In genomic region chr5:53590759-53591158, GRCh38 we compare ENCODE assay signal across 17 cellular contexts. TPM values are rescaled to one million over a fixed set of nuclear protein-coding genes. Genes with fewer than 3 reads are reported as not detected.
DNase-seq lines count a peak whose midpoint lies in the region; ATAC-seq lines count a peak whose summit lies in the region.
"Had no signal": no experiment of that assay in that cellular context is flagged by ENCODE, and none has a peak within 500 bp of the region (broad histone marks: within the 10 kb centered on the region; RNA-seq: fewer than 3 reads in every experiment).

No MANE protein-coding gene starts in this region.

- intact Hi-C loops in activated naive CD4-positive, alpha-beta T cell treated with anti-CD3 and anti-CD28 coated beads for 36 hours (cut with micrococcal nuclease): no loop called here

- POLR2A ChIA-PET in activated CD4-positive, alpha-beta T cell treated with anti-CD3 and anti-CD28 coated beads, Interleukin-2, amount 10 ng/mL, durations not matched to agents 7 days and 5 days (lab: Charles Lee): interaction anchor here (0.6 kb wide), 1 partner anchor 1434 kb away, joined by 4 read pairs; no protein-coding TSS in a partner anchor

- no peaks in the 10 kb centered on the region for H3K27me3 Mint-ChIP-seq in activated naive CD4-positive, alpha-beta T cell treated with anti-CD3 and anti-CD28 coated beads for 36 hours (ENCODE audit: low read depth)
- H3K27me3 Mint-ChIP-seq in activated CD4-positive, alpha-beta T cell treated with anti-CD3 and anti-CD28 coated beads, Interleukin-2, amount 10 ng/mL, durations not matched to agents 7 days and 5 days: no peaks in the 10 kb centered on the region
- H3K27me3 Mint-ChIP-seq: B cell; CD4-positive, alpha-beta memory T cell had no signal

- no peaks in the 10 kb centered on the region for H3K9me3 Mint-ChIP-seq in activated naive CD4-positive, alpha-beta T cell treated with anti-CD3 and anti-CD28 coated beads for 36 hours
- H3K9me3 Mint-ChIP-seq in activated CD4-positive, alpha-beta T cell treated with anti-CD3 and anti-CD28 coated beads, Interleukin-2, amount 10 ng/mL, durations not matched to agents 7 days and 5 days: no peaks in the 10 kb centered on the region
- H3K9me3 Mint-ChIP-seq: CD4-positive, alpha-beta memory T cell had no signal

- ATAC-seq in GM18867 (IDR thresholded peaks at IDR 0.05; ENCODE audit: unreplicated experiment) (peak; percentile 69), GM19351 (IDR thresholded peaks at IDR 0.05; ENCODE audit: unreplicated experiment) (peak; percentile 64), HG03442 (IDR thresholded peaks at IDR 0.05; ENCODE audit: unreplicated experiment) (peak; percentile 50), GM21515 (IDR thresholded peaks at IDR 0.05; ENCODE audit: unreplicated experiment) (no peak)
- ATAC-seq: HCT116 had no signal

- H3K4me3 Mint-ChIP-seq in activated naive CD4-positive, alpha-beta T cell treated with anti-CD3 and anti-CD28 coated beads for 36 hours: no peak overlapping the region
- H3K4me3 Mint-ChIP-seq in activated CD4-positive, alpha-beta T cell treated with anti-CD3 and anti-CD28 coated beads, Interleukin-2, amount 10 ng/mL, durations not matched to agents 7 days and 5 days: no peak overlapping the region
- H3K4me3 Mint-ChIP-seq: B cell had no signal

- peaks cover 4% of the 10 kb centered on the region for H3K36me3 Mint-ChIP-seq in activated naive CD4-positive, alpha-beta T cell treated with anti-CD3 and anti-CD28 coated beads for 36 hours (ENCODE audit: low read depth)
- no peaks in the 10 kb centered on the region for H3K36me3 Mint-ChIP-seq in activated CD4-positive, alpha-beta T cell treated with anti-CD3 and anti-CD28 coated beads, Interleukin-2, amount 10 ng/mL, durations not matched to agents 7 days and 5 days (ENCODE audit: low read depth)

- H3K27ac Mint-ChIP-seq in activated naive CD4-positive, alpha-beta T cell treated with anti-CD3 and anti-CD28 coated beads for 36 hours: no peak overlapping the region
- no peak overlapping the region for H3K27ac Mint-ChIP-seq in activated CD4-positive, alpha-beta T cell treated with anti-CD3 and anti-CD28 coated beads, Interleukin-2, amount 10 ng/mL, durations not matched to agents 7 days and 5 days
- H3K27ac Mint-ChIP-seq: B cell had no signal

- peaks cover 52% of the 10 kb centered on the region for H3K4me1 Mint-ChIP-seq in activated naive CD4-positive, alpha-beta T cell treated with anti-CD3 and anti-CD28 coated beads for 36 hours (ENCODE audit: low read depth)
- peaks cover 2% of the 10 kb centered on the region for H3K4me1 Mint-ChIP-seq in activated CD4-positive, alpha-beta T cell treated with anti-CD3 and anti-CD28 coated beads, Interleukin-2, amount 10 ng/mL, durations not matched to agents 7 days and 5 days

- DNase-seq in activated naive CD4-positive, alpha-beta T cell treated with anti-CD3 and anti-CD28 coated beads for 36 hours: no peak
- DNase-seq in activated CD4-positive, alpha-beta T cell treated with anti-CD3 and anti-CD28 coated beads, Interleukin-2, amount 10 ng/mL, durations not matched to agents 7 days and 5 days: no peak
- no peak for DNase-seq in cerebellum (ENCODE audit: low spot score)
- DNase-seq: C1 segment of cervical spinal cord; CD4-positive, alpha-beta memory T cell; DMS79 treated with DMSO at 0.1 percent for 48 hours; EL; GM23248; IMR-90; Kasumi-1; KBM-7 had no signal

- CTCF ChIA-PET in activated naive CD4-positive, alpha-beta T cell treated with anti-CD3 and anti-CD28 coated beads for 36 hours (lab: Charles Lee): no interaction called here
- CTCF ChIA-PET in activated CD4-positive, alpha-beta T cell treated with anti-CD3 and anti-CD28 coated beads, Interleukin-2, amount 10 ng/mL, durations not matched to agents 7 days and 5 days (lab: Charles Lee): no interaction called here

RNA-seq across cellular contexts. Expression of gene NDUFS4, which starts 30.3 kb away (rescaled TPM):
- 10 to 100 TPM; 81.4 to 84.1 TPM for total RNA-seq in activated naive CD4-positive, alpha-beta T cell treated with anti-CD3 and anti-CD28 coated beads for 36 hours
- total RNA-seq in activated CD4-positive, alpha-beta T cell treated with anti-CD3 and anti-CD28 coated beads, Interleukin-2, amount 10 ng/mL, durations not matched to agents 7 days and 5 days: 10 to 100 TPM; 43.2 to 46.8 TPM
- 55.9 TPM for total RNA-seq in cerebellum
